Comparison of ENCODE assay signal across 17 cellular contexts in the genomic region with DNA sequence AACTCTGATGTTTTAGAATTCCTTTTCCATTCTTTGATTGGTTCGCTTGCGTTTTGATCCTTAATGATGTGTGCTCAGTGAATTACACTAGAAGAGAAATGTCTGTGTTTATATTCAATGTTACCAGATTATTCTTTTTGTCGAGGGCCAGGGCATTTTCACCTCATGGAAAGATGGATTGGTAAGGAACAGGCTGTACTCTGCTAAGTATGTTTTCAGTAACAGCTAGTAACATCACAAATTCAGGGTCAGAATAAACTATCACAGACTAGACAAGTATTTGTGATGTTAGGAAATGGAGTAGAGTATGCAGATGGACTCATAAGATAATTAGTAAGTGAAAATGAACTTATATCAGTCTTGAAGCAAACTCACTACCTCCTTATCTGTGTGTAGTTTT.
DNase-seq lines count a peak whose midpoint lies in the region; ATAC-seq and TF ChIP-seq lines count a peak whose summit lies in the region.
"Had no signal": no experiment of that assay in that cellular context is flagged by ENCODE, and none has a peak within 500 bp of the region (broad histone marks: within the 10 kb centered on the region; RNA-seq: fewer than 3 reads in every experiment).

No MANE protein-coding gene starts in this region.

- H3K4me1 Mint-ChIP-seq in Caco-2 (ENCODE audit: low read depth, unreplicated experiment) (peaks cover 37% of the 10 kb centered on the region), endodermal cell (peaks cover 59% of the 10 kb centered on the region), glutamatergic neuron (ENCODE audit: low read depth, unreplicated experiment) (peaks cover 45% of the 10 kb centered on the region), progenitor cell of endocrine pancreas (ENCODE audit: low read depth) (peaks cover 50% of the 10 kb centered on the region)
- H3K4me1 Mint-ChIP-seq: CD4-positive, CD25-positive, alpha-beta regulatory T cell had no signal

- no peaks in the 10 kb centered on the region for H3K27me3 ChIP-seq in Caco-2 (replicated peaks; ENCODE audit: control insufficient read depth, insufficient read depth, low read length)
- no peaks in the 10 kb centered on the region for H3K27me3 ChIP-seq in endodermal cell (ENCODE audit: control insufficient read depth, insufficient read depth, low read length, poor library complexity, severe bottlenecking)
- H3K27me3 ChIP-seq: BLaER1 treated with 17β-estradiol and CSF1 and Interleukin-3, amounts not matched to agents 10 nM and 100 nM had no signal

- ATAC-seq in HG02870 (IDR thresholded peaks at IDR 0.05; ENCODE audit: unreplicated experiment) (no peak), left ventricle myocardium superior (no peak)
- ATAC-seq: GM12878, HepG2 had no signal

- H3K9me3 Mint-ChIP-seq in Caco-2 (ENCODE audit: unreplicated experiment) = no peaks in the 10 kb centered on the region
- H3K9me3 Mint-ChIP-seq in endodermal cell = no peaks in the 10 kb centered on the region
- H3K9me3 Mint-ChIP-seq in glutamatergic neuron (ENCODE audit: unreplicated experiment) = peaks cover 11% of the 10 kb centered on the region
- H3K9me3 Mint-ChIP-seq in progenitor cell of endocrine pancreas (ENCODE audit: low read depth) = no peaks in the 10 kb centered on the region

- no peak overlapping the region for H3K9ac ChIP-seq in endodermal cell (ENCODE audit: extremely low read depth, low read length, poor library complexity, severe bottlenecking)
- H3K9ac ChIP-seq: GM23248 had no signal

- no peak overlapping the region for H3K27ac ChIP-seq in endodermal cell (ENCODE audit: low read depth, low read length)
- H3K27ac ChIP-seq: GM23248 had no signal

- H3K27ac Mint-ChIP-seq in Caco-2 (ENCODE audit: unreplicated experiment) (peak overlapping the region; percentile 76), endodermal cell (peak overlapping the region; percentile 72), glutamatergic neuron (ENCODE audit: unreplicated experiment) (peak overlapping the region; percentile 91), progenitor cell of endocrine pancreas (peak overlapping the region; percentile 54)
- H3K27ac Mint-ChIP-seq: CD4-positive, CD25-positive, alpha-beta regulatory T cell had no signal

- CTCF ChIA-PET in Caco-2 (lab: Charles Lee) = no interaction called here

- H3K9me3 ChIP-seq in Caco-2 (no peaks in the 10 kb centered on the region), endodermal cell (ENCODE audit: control insufficient read depth, low read length) (no peaks in the 10 kb centered on the region)

- H3K4me1 ChIP-seq in Caco-2 = peaks cover 41% of the 10 kb centered on the region
- peaks cover 11% of the 10 kb centered on the region for H3K4me1 ChIP-seq in endodermal cell (ENCODE audit: control insufficient read depth, insufficient read depth, low read length)

- TF ChIP-seq CTCF in Caco-2 (IDR thresholded peaks at IDR 0.05; ENCODE audit: insufficient read depth in 1 of 2, low read depth in 1 of 2, low read length in 1 of 2, severe bottlenecking in 1 of 2, unreplicated experiment in 1 of 2) (no peak), endodermal cell (conservative IDR thresholded peaks at IDR 0.05) (no peak), glutamatergic neuron (IDR thresholded peaks at IDR 0.05; ENCODE audit: partially characterized antibody, unreplicated experiment) (no peak), progenitor cell of endocrine pancreas (IDR thresholded peaks at IDR 0.05; ENCODE audit: unreplicated experiment) (no peak)

- H3K36me3 ChIP-seq in Caco-2 (ENCODE audit: control insufficient read depth, insufficient read depth, low read length) (no peaks in the 10 kb centered on the region), endodermal cell (ENCODE audit: control insufficient read depth, insufficient read depth, low read length) (peaks cover 43% of the 10 kb centered on the region)
- H3K36me3 ChIP-seq: BLaER1 treated with 17β-estradiol and CSF1 and Interleukin-3, amounts not matched to agents 10 nM and 100 nM had no signal

- H3K4me3 Mint-ChIP-seq in Caco-2 (ENCODE audit: unreplicated experiment) (no peak overlapping the region), endodermal cell (no peak overlapping the region), glutamatergic neuron (ENCODE audit: unreplicated experiment) (peak overlapping the region; percentile 14), progenitor cell of endocrine pancreas (ENCODE audit: low read depth) (no peak overlapping the region)
- H3K4me3 Mint-ChIP-seq: CD4-positive, CD25-positive, alpha-beta regulatory T cell had no signal

- DNase-seq in Caco-2 (no peak), endodermal cell (no peak), glutamatergic neuron (no peak), progenitor cell of endocrine pancreas (ENCODE audit: low spot score, unreplicated experiment) (no peak), NCI-H2029 (lab: John Stamatoyannopoulos, UW) (no peak), left ventricle myocardium superior (no peak), iPS-NIHi7 (ENCODE audit: extremely low spot score) (no peak)
- DNase-seq: 8988T; AML-193; CD4-positive, CD25-positive, alpha-beta regulatory T cell; DMS79; GM23248; H7 had no signal

- BruUV-seq in Caco-2 (replicated peaks; lab: Mats Ljungman, UMichigan) = no TSS peak

- intact Hi-C loops in Caco-2 (cut with micrococcal nuclease; ENCODE audit: unreplicated experiment) (loop anchor here (5.0 kb wide), 2 partner anchors 88 to 232 kb away; no protein-coding TSS in a partner anchor), left ventricle myocardium superior (cut with micrococcal nuclease) (no loop called here)

- POLR2A ChIA-PET in Caco-2 (lab: Charles Lee) = no interaction called here

- H3K4me3 ChIP-seq in Caco-2 (ENCODE audit: low read depth, low read length) (no peak overlapping the region), endodermal cell (ENCODE audit: low read length) (no peak overlapping the region)
- H3K4me3 ChIP-seq: BLaER1 treated with 17β-estradiol and CSF1 and Interleukin-3, amounts not matched to agents 10 nM and 100 nM; GM12878; GM23248 had no signal

- 88 to 90% methylated on average over 3 of the region's 3 CpGs for WGBS in endodermal cell (ENCODE audit: insufficient coverage in 1 of 2, insufficient read length in 1 of 2), 2 experiments

- H3K27me3 Mint-ChIP-seq in Caco-2 (ENCODE audit: insufficient read depth, unreplicated experiment) (no peaks in the 10 kb centered on the region), endodermal cell (ENCODE audit: insufficient read depth) (no peaks in the 10 kb centered on the region), glutamatergic neuron (ENCODE audit: unreplicated experiment) (peaks cover 2% of the 10 kb centered on the region), progenitor cell of endocrine pancreas (no peaks in the 10 kb centered on the region)

- H3K36me3 Mint-ChIP-seq in Caco-2 (ENCODE audit: insufficient read depth, unreplicated experiment) (peaks cover 6% of the 10 kb centered on the region), endodermal cell (ENCODE audit: low read depth) (peaks cover 12% of the 10 kb centered on the region), glutamatergic neuron (ENCODE audit: unreplicated experiment) (peaks cover 4% of the 10 kb centered on the region), progenitor cell of endocrine pancreas (ENCODE audit: insufficient read depth) (peaks cover 4% of the 10 kb centered on the region)
- H3K36me3 Mint-ChIP-seq: CD4-positive, CD25-positive, alpha-beta regulatory T cell had no signal
